Comparison of ENCODE assay signal across 23 cellular contexts in genomic region chr2:84885111-84885510, GRCh38.
"Had no signal": no experiment of that assay in that cellular context is flagged by ENCODE, and none has a peak within 500 bp of the region (broad histone marks: within the 10 kb centered on the region; RNA-seq: fewer than 3 reads in every experiment).

No MANE protein-coding gene starts in this region.

- DNase-seq: activated effector memory CD4-positive, alpha-beta T cell treated with Interleukin-2 at 50 U/mL for 16 hours; activated naive CD4-positive, alpha-beta T cell treated with anti-CD3 and anti-CD28 coated beads for 36 hours; activated T-cell treated with anti-CD3 and anti-CD28 coated beads for 4 hours; activated T-cell treated with anti-CD3 and anti-CD28 coated beads, Interleukin-2, amount 50 U/mL, for 72 hours; anterior cingulate cortex; foreskin keratinocyte; heart left ventricle; hypothalamus; immature natural killer cell; midbrain; sigmoid colon; small intestine; stimulated activated CD4-positive, alpha-beta T cell treated with anti-CD3 and anti-CD28 coated beads, Interleukin-4, amount 100 ng/mL, for 24 hours; stimulated activated CD8-positive, alpha-beta memory T cell treated with anti-CD3 and anti-CD28 coated beads, Interleukin-4, amount 100 ng/mL, for 48 hours; T-helper 2 cell had no signal

- H3K9me3 Mint-ChIP-seq: activated naive CD4-positive, alpha-beta T cell treated with anti-CD3 and anti-CD28 coated beads for 36 hours; activated T-cell treated with anti-CD3 and anti-CD28 coated beads, Interleukin-2, amount 50 U/mL, for 72 hours; central memory CD8-positive, alpha-beta T cell; dendritic cell treated with granulocyte-macrophage colony-stimulating factor and Interleukin-4, amounts not matched to agents 40 ng/mL and 50 ng/mL, for 4 days; immature natural killer cell; neural progenitor cell; stimulated activated memory B cell treated with anti-CD40 and anti-IgM and Interleukin-4, amounts not matched to agents 10 μg/mL and 1 μg/mL and 100 μg/mL, for 72 hours; WTC11 had no signal

- H3K4me3 Mint-ChIP-seq: activated naive CD4-positive, alpha-beta T cell treated with anti-CD3 and anti-CD28 coated beads for 36 hours; activated T-cell treated with anti-CD3 and anti-CD28 coated beads, Interleukin-2, amount 50 U/mL, for 72 hours; central memory CD8-positive, alpha-beta T cell; dendritic cell treated with granulocyte-macrophage colony-stimulating factor and Interleukin-4, amounts not matched to agents 40 ng/mL and 50 ng/mL, for 4 days; immature natural killer cell; neural progenitor cell; stimulated activated memory B cell treated with anti-CD40 and anti-IgM and Interleukin-4, amounts not matched to agents 10 μg/mL and 1 μg/mL and 100 μg/mL, for 72 hours; WTC11 had no signal

- H3K27ac Mint-ChIP-seq: activated naive CD4-positive, alpha-beta T cell treated with anti-CD3 and anti-CD28 coated beads for 36 hours; activated T-cell treated with anti-CD3 and anti-CD28 coated beads, Interleukin-2, amount 50 U/mL, for 72 hours; dendritic cell treated with granulocyte-macrophage colony-stimulating factor and Interleukin-4, amounts not matched to agents 40 ng/mL and 50 ng/mL, for 4 days; neural progenitor cell; progenitor cell of endocrine pancreas; stimulated activated memory B cell treated with anti-CD40 and anti-IgM and Interleukin-4, amounts not matched to agents 10 μg/mL and 1 μg/mL and 100 μg/mL, for 72 hours; WTC11 had no signal

- H3K36me3 Mint-ChIP-seq: neural progenitor cell; stimulated activated memory B cell treated with anti-CD40 and anti-IgM and Interleukin-4, amounts not matched to agents 10 μg/mL and 1 μg/mL and 100 μg/mL, for 72 hours; WTC11 had no signal

- ATAC-seq: activated T-cell treated with anti-CD3 and anti-CD28 coated beads, Interleukin-2, amount 50 U/mL, for 72 hours; foreskin keratinocyte; heart left ventricle; naive thymus-derived CD4-positive, alpha-beta T cell; SK-N-SH treated with all-trans-retinoic acid at 6 μM for 48 hours; stimulated activated memory B cell treated with anti-CD40 and anti-IgM and Interleukin-4, amounts not matched to agents 10 μg/mL and 1 μg/mL and 100 μg/mL, for 72 hours; WTC11 had no signal

- H3K27me3 Mint-ChIP-seq: central memory CD8-positive, alpha-beta T cell; stimulated activated memory B cell treated with anti-CD40 and anti-IgM and Interleukin-4, amounts not matched to agents 10 μg/mL and 1 μg/mL and 100 μg/mL, for 72 hours had no signal
